In genomic region chr20:25336561-25337422, GRCh38 we compare ENCODE assay signal across 1 cellular context.
TF ChIP-seq lines count a peak whose summit lies in the region.

No MANE protein-coding gene starts in this region.

TF ChIP-seq in HCT116, 20 proteins besides CTCF, POLR2A, EP300 and RAD21 (continued from another document):
- no peak for TF ChIP-seq ZBTB33 (IDR thresholded peaks at IDR 0.05; ENCODE audit: extremely low read depth, insufficient replicate concordance, low read length)
- no peak for TF ChIP-seq CBX3 (IDR thresholded peaks at IDR 0.05; ENCODE audit: low read depth)
- no peak for TF ChIP-seq SRF (IDR thresholded peaks at IDR 0.05; ENCODE audit: low read depth)
- no peak for TF ChIP-seq SP1 (IDR thresholded peaks at IDR 0.05; ENCODE audit: low read depth)
